24 cellular contexts compared by ENCODE assay signal in genomic region chr1:37100310-37100709, GRCh38.
"Had no signal": no experiment of that assay in that cellular context is flagged by ENCODE, and none has a peak within 500 bp of the region (broad histone marks: within the 10 kb centered on the region; RNA-seq: fewer than 3 reads in every experiment).

No MANE protein-coding gene starts in this region.

- H3K36me3 Mint-ChIP-seq: activated naive CD8-positive, alpha-beta T cell treated with anti-CD3 and anti-CD28 coated beads, Interleukin-2, amount 10 ng/mL, durations not matched to agents 7 days and 5 days had no signal

- DNase-seq: activated CD4-positive, alpha-beta T cell treated with anti-CD3 and anti-CD28 coated beads for 36 hours; activated CD4-positive, alpha-beta T cell treated with anti-CD3 and anti-CD28 coated beads, Interleukin-2, amount 50 U/mL, for 4 hours; activated CD8-positive, alpha-beta memory T cell treated with anti-CD3 and anti-CD28 coated beads for 24 hours; activated CD8-positive, alpha-beta memory T cell treated with anti-CD3 and anti-CD28 coated beads, Interleukin-2, amount 50 U/mL, for 48 hours; activated naive CD4-positive, alpha-beta T cell; activated naive CD8-positive, alpha-beta T cell treated with anti-CD3 and anti-CD28 coated beads, Interleukin-2, amount 10 ng/mL, durations not matched to agents 7 days and 5 days; activated T-cell treated with anti-CD3 and anti-CD28 coated beads, Interleukin-2, amount 50 U/mL, for 4 hours; amniotic stem cell; cerebellar nuclear complex; foreskin fibroblast; heart right ventricle; left colon; mesenchymal stem cell; pancreas; psoas muscle; right cardiac atrium; stimulated activated CD4-positive, alpha-beta T cell treated with anti-CD3 and anti-CD28 coated beads, Interleukin-12 subunit alpha, Interleukin-12 subunit beta, amount 100 ng/mL, for 4 hours; stimulated activated CD4-positive, alpha-beta T cell treated with anti-CD3 and anti-CD28 coated beads, Interleukin-4, amount 100 ng/mL, for 4 hours; stimulated activated naive CD8-positive, alpha-beta T cell treated with anti-CD3 and anti-CD28 coated beads, Interleukin-15, Interleukin-2, amounts not matched to agents 100 U/mL and 50 U/mL, for 24 hours; upper lobe of right lung had no signal

- H3K9me3 Mint-ChIP-seq: activated naive CD8-positive, alpha-beta T cell treated with anti-CD3 and anti-CD28 coated beads, Interleukin-2, amount 10 ng/mL, durations not matched to agents 7 days and 5 days; activated T-cell treated with anti-CD3 and anti-CD28 coated beads, Interleukin-2, amount 50 U/mL, for 4 hours; activated T-helper 2 cell treated with anti-CD3 and anti-CD28 coated beads, Interferon-gamma antibody, Interleukin-2, Interleukin-4, amounts not matched to agents 10 μg/mL and 5 μg/mL and 100 μg/mL, durations not matched to agents 14 hours and 24 hours and 36 hours; nephron had no signal

- H3K9me3 ChIP-seq: neutrophil, pancreas, psoas muscle, upper lobe of right lung had no signal

- H3K27ac Mint-ChIP-seq: activated CD4-positive, alpha-beta T cell treated with anti-CD3 and anti-CD28 coated beads for 36 hours; activated naive CD8-positive, alpha-beta T cell treated with anti-CD3 and anti-CD28 coated beads, Interleukin-2, amount 10 ng/mL, durations not matched to agents 7 days and 5 days; activated T-helper 2 cell treated with anti-CD3 and anti-CD28 coated beads, Interferon-gamma antibody, Interleukin-2, Interleukin-4, amounts not matched to agents 10 μg/mL and 5 μg/mL and 100 μg/mL, durations not matched to agents 14 hours and 24 hours and 36 hours had no signal

- H3K4me3 Mint-ChIP-seq: activated CD4-positive, alpha-beta T cell treated with anti-CD3 and anti-CD28 coated beads for 36 hours; activated naive CD8-positive, alpha-beta T cell treated with anti-CD3 and anti-CD28 coated beads, Interleukin-2, amount 10 ng/mL, durations not matched to agents 7 days and 5 days; activated T-cell treated with anti-CD3 and anti-CD28 coated beads, Interleukin-2, amount 50 U/mL, for 4 hours; nephron had no signal

- H3K4me1 ChIP-seq: heart right ventricle, pancreas, psoas muscle, upper lobe of right lung had no signal

- H3K4me3 ChIP-seq: coronary artery, heart right ventricle, pancreas, psoas muscle, upper lobe of right lung had no signal

- H3K27me3 ChIP-seq: neutrophil, pancreas had no signal

- H3K36me3 ChIP-seq: heart right ventricle, neutrophil, pancreas, upper lobe of right lung had no signal

- H3K27ac ChIP-seq: coronary artery, heart right ventricle, neutrophil, pancreas, psoas muscle, upper lobe of right lung had no signal

- H3K4me1 Mint-ChIP-seq: activated CD4-positive, alpha-beta T cell treated with anti-CD3 and anti-CD28 coated beads for 36 hours; activated naive CD8-positive, alpha-beta T cell treated with anti-CD3 and anti-CD28 coated beads, Interleukin-2, amount 10 ng/mL, durations not matched to agents 7 days and 5 days; nephron had no signal

- ATAC-seq: activated CD4-positive, alpha-beta T cell treated with anti-CD3 and anti-CD28 coated beads for 36 hours; activated T-cell treated with anti-CD3 and anti-CD28 coated beads, Interleukin-2, amount 50 U/mL, for 4 hours; heart right ventricle; left colon; pancreas; psoas muscle; right cardiac atrium; stimulated activated naive CD8-positive, alpha-beta T cell treated with anti-CD3 and anti-CD28 coated beads, Interleukin-15, Interleukin-2, amounts not matched to agents 100 U/mL and 50 U/mL, for 24 hours; upper lobe of right lung had no signal
